Comparison of ENCODE assay signal across 9 cellular contexts in the genomic region with DNA sequence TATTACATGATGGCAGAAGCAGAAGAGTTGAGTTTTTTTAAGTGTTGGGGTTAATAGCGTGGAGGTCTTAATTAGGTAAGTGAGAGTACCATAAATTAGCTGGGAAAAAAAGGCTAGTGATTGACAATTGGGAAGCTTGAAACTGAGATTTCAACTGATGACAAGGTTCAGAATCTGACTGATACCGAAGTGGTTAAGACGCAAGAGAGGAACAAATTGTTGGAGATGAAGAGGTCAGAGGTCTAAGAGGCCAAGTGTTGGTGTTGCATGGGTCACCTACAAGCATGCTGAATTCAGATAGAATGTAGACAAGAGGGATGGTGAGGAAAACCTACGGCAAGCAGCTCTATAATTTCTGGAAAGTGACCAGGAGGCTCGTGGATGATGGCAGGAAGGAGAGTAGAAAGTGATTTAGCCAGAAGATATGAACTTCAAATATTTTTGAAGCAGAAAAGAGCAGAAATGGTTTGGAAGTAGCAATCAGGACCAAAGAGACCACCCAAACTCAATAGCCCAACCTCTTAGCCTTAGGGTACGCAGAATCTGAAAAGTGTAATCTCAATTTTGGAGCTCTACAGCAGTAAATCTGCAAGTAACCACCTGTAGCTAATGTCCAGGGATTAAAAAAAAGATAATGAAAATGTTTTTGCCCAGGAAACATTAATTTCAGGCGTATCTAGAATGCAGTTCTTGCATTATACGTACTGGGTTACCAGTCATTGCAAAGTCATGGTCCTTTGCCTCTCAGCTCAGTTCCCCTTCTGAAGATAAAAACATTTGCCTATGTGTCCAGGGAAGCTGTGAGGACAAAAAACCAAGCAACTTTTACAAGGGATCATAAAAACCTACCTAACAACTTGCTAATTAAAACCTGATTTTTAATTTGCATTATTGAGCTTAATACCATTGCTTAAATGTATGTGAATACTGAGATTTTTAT. TPM values are rescaled to one million over a fixed set of nuclear protein-coding genes. Genes with fewer than 3 reads are reported as not detected.
A peak's percentile ranks its signal among the peaks of the same experiment; 100 is the strongest.
DNase-seq lines count a peak whose midpoint lies in the region; ATAC-seq and TF ChIP-seq lines count a peak whose summit lies in the region.
"Had no signal": no experiment of that assay in that cellular context is flagged by ENCODE, and none has a peak within 500 bp of the region (broad histone marks: within the 10 kb centered on the region; RNA-seq: fewer than 3 reads in every experiment).

No MANE protein-coding gene starts in this region.

- TF ChIP-seq CTCF in AG04450 (IDR thresholded peaks at IDR 0.05; ENCODE audit: low read depth, low read length) (no peak), HL-60 (IDR thresholded peaks at IDR 0.05; ENCODE audit: insufficient read depth, low read length) (no peak), foreskin keratinocyte (conservative IDR thresholded peaks at IDR 0.05) (no peak), thyroid gland (IDR thresholded peaks at IDR 0.05) (no peak)

- CTCF ChIA-PET in AG04450 (lab: Charles Lee), result interaction anchor here (0.9 to 5.7 kb wide), 8 partner anchors 19 to 96 kb away, joined by 3 to 51 read pairs (median 7); no protein-coding TSS in a partner anchor
- CTCF ChIA-PET in activated CD4-positive, alpha-beta memory T cell treated with anti-CD3 and anti-CD28 coated beads, Interleukin-2, amount 10 ng/mL, durations not matched to agents 7 days and 5 days (lab: Charles Lee), result interaction anchor here (0.7 to 8.0 kb wide), 4 partner anchors 10 to 53 kb away, joined by 3 to 69 read pairs (median 6); no protein-coding TSS in a partner anchor

- H3K9me3 ChIP-seq in AG04450 (ENCODE audit: control insufficient read depth, insufficient read depth, low read length), result no peaks in the 10 kb centered on the region; the same call in 1 of the 2 replicates
- H3K9me3 ChIP-seq in thyroid gland, result no peaks in the 10 kb centered on the region

- peaks cover 50% of the 10 kb centered on the region for H3K36me3 Mint-ChIP-seq in activated CD4-positive, alpha-beta memory T cell treated with anti-CD3 and anti-CD28 coated beads, Interleukin-2, amount 10 ng/mL, durations not matched to agents 7 days and 5 days (ENCODE audit: low read depth)

- peak overlapping the region; percentile 98 for H3K4me3 Mint-ChIP-seq in activated CD4-positive, alpha-beta memory T cell treated with anti-CD3 and anti-CD28 coated beads, Interleukin-2, amount 10 ng/mL, durations not matched to agents 7 days and 5 days

- peaks cover 6% of the 10 kb centered on the region for H3K4me1 ChIP-seq in foreskin keratinocyte
- H3K4me1 ChIP-seq in thyroid gland, result peaks cover 6 to 14% of the 10 kb centered on the region in 2 donors

- ATAC-seq in foreskin keratinocyte, result no peak

- 82 to 83% methylated on average over 8 of the region's 8 CpGs for WGBS in thyroid gland, 2 donors

- no peak for DNase-seq in AG04450 (ENCODE audit: low read depth, low spot score)
- DNase-seq in HL-60 (ENCODE audit: low read depth in 1 of 2, low spot score in 1 of 2), result peak in 1 of 2 experiments; percentile 58
- DNase-seq in activated CD4-positive, alpha-beta memory T cell treated with anti-CD3 and anti-CD28 coated beads, Interleukin-2, amount 10 ng/mL, durations not matched to agents 7 days and 5 days, result no peak
- peak; percentile 37 for DNase-seq in medulla oblongata (ENCODE audit: extremely low spot score)
- no peak for DNase-seq in mucosa of gallbladder (ENCODE audit: low spot score)
- DNase-seq in foreskin keratinocyte, result no peak
- DNase-seq in thyroid gland, result no peak
- DNase-seq in activated CD4-positive, alpha-beta T cell treated with anti-CD3 and anti-CD28 coated beads, Interleukin-2, amount 50 U/mL, for 48 hours, result no peak
- DNase-seq: NCI-H774 had no signal

- no peaks in the 10 kb centered on the region for H3K36me3 ChIP-seq in thyroid gland

- peak overlapping the region; percentile 99 for H3K27ac Mint-ChIP-seq in activated CD4-positive, alpha-beta memory T cell treated with anti-CD3 and anti-CD28 coated beads, Interleukin-2, amount 10 ng/mL, durations not matched to agents 7 days and 5 days

- H3K27me3 Mint-ChIP-seq in activated CD4-positive, alpha-beta memory T cell treated with anti-CD3 and anti-CD28 coated beads, Interleukin-2, amount 10 ng/mL, durations not matched to agents 7 days and 5 days, result no peaks in the 10 kb centered on the region

- intact Hi-C loops in thyroid gland (cut with DNase I), result loop anchor here (10.0 kb wide), 1 partner anchor 89 kb away; no protein-coding TSS in a partner anchor

- H3K9me3 Mint-ChIP-seq in activated CD4-positive, alpha-beta memory T cell treated with anti-CD3 and anti-CD28 coated beads, Interleukin-2, amount 10 ng/mL, durations not matched to agents 7 days and 5 days, result peaks cover 3% of the 10 kb centered on the region

- TF ChIP-seq POLR2A in thyroid gland (IDR thresholded peaks at IDR 0.05), result no peak

- H3K27ac ChIP-seq in AG04450 (ENCODE audit: low read depth, low read length) (no peak overlapping the region), HL-60 (replicated peaks) (peak overlapping the region; percentile 100), foreskin keratinocyte (no peak overlapping the region), thyroid gland (no peak overlapping the region)

- no peaks in the 10 kb centered on the region for H3K27me3 ChIP-seq in AG04450 (ENCODE audit: control insufficient read depth, insufficient read depth, low read length)
- H3K27me3 ChIP-seq in HL-60 (ENCODE audit: insufficient read depth, poor library complexity, severe bottlenecking), result no peaks in the 10 kb centered on the region
- no peaks in the 10 kb centered on the region for H3K27me3 ChIP-seq in foreskin keratinocyte
- H3K27me3 ChIP-seq in thyroid gland, result no peaks in the 10 kb centered on the region

- POLR2A ChIA-PET in AG04450 (lab: Yijun Ruan, JAX), result interaction anchor here (1.8 kb wide), 1 partner anchor 80 kb away, joined by 6 read pairs; a partner anchor contains a TSS
- POLR2A ChIA-PET in activated CD4-positive, alpha-beta memory T cell treated with anti-CD3 and anti-CD28 coated beads, Interleukin-2, amount 10 ng/mL, durations not matched to agents 7 days and 5 days (lab: Charles Lee), result interaction anchor here (0.8 to 12.9 kb wide), 10 partner anchors 8 to 131 kb away, joined by 3 to 248 read pairs (median 9); a partner anchor contains a TSS

- H3K4me3 ChIP-seq in AG04450 (ENCODE audit: low read depth, low read length), result peak overlapping the region; percentile 14
- no peak overlapping the region for H3K4me3 ChIP-seq in HL-60 (replicated peaks; ENCODE audit: insufficient read depth, low read length)
- H3K4me3 ChIP-seq in thyroid gland (replicated peaks in 1 of 3), result no peak overlapping the region

- peaks cover 12% of the 10 kb centered on the region for H3K4me1 Mint-ChIP-seq in activated CD4-positive, alpha-beta memory T cell treated with anti-CD3 and anti-CD28 coated beads, Interleukin-2, amount 10 ng/mL, durations not matched to agents 7 days and 5 days

RNA-seq across cellular contexts. Expression of a gene that starts 1.7 kb away (rescaled TPM):
- polyA plus RNA-seq in AG04450 (2011; rRNA removed) (31.2 and 49.1 TPM in 2 replicates), foreskin keratinocyte (34.2 and 47.8 TPM in 2 replicates)
- polyA minus RNA-seq in AG04450 (2011; rRNA and poly(A)+ RNA removed), result 16.0 and 34.2 TPM in 2 replicates
- 100 to 1,000 TPM; 315 to 320 TPM for total RNA-seq in activated CD4-positive, alpha-beta memory T cell treated with anti-CD3 and anti-CD28 coated beads, Interleukin-2, amount 10 ng/mL, durations not matched to agents 7 days and 5 days
- total RNA-seq in mucosa of gallbladder (70.1 TPM), foreskin keratinocyte (122 and 145 TPM in 2 replicates), thyroid gland (10 to 100 TPM; 47.3 to 57.6 (median 55.6) TPM)
